7 cellular contexts compared by ENCODE assay signal in the genomic region with DNA sequence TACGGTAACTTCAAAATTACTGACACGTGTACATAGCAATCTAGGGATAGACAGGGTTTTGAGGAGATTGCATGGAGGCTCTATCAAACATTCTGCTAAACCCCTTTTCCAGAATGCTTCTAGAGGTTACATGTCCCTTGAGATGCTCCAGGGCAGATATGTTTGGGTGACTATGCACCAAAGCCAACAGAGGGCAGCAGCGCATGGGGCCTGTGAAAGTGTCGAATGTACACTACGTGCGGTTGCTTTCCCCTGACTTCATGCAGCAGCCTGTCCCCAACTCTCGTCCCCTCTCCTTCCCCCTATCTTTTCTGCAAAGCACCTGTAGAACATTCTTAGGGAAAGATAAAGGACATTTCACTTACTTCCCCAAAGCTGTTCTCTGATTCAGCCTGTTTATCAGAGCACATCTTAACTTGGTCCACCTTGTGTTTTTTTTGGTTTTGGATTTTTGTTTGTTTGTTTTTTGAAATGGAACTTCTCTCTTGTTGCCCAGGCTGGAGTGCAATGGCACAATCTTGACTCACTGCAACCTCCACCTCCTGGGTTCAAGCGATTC.
DNase-seq lines count a peak whose midpoint lies in the region; ATAC-seq and TF ChIP-seq lines count a peak whose summit lies in the region.

No MANE protein-coding gene starts in this region.

- H3K9me3 ChIP-seq in DND-41 (ENCODE audit: insufficient read depth, low read length, severe bottlenecking) (no peaks in the 10 kb centered on the region), HCT116 (ENCODE audit: control insufficient read depth in 1 of 2, insufficient read depth in 1 of 2, low read depth in 1 of 2, low read length in 2 of 2) (no peaks in the 10 kb centered on the region)

- no peak for TF ChIP-seq POLR2A in HCT116 (IDR thresholded peaks at IDR 0.05; ENCODE audit: borderline replicate concordance, extremely low read depth, insufficient read depth, insufficient read length)

- H3K36me3 ChIP-seq in DND-41 (ENCODE audit: insufficient read depth, low read length) (peaks cover 84% of the 10 kb centered on the region), HCT116 (ENCODE audit: control insufficient read depth in 1 of 2, insufficient read depth in 2 of 2, low read length in 2 of 2) (peaks cover 11 to 40% of the 10 kb centered on the region in 2 experiments)

- H3K4me3 ChIP-seq in DND-41 (ENCODE audit: low read depth in 1 of 2, low read length in 2 of 2) (no peak overlapping the region), HCT116 (replicated peaks in 1 of 2; ENCODE audit: low read depth in 1 of 2, low read length in 2 of 2) (no peak overlapping the region)

- no peak overlapping the region for H3K9ac ChIP-seq in DND-41 (ENCODE audit: low read depth, low read length)
- H3K9ac ChIP-seq in HCT116 (ENCODE audit: low read length), result no peak overlapping the region

- H3K4me1 ChIP-seq in DND-41 (ENCODE audit: insufficient read depth, low read length) (no peaks in the 10 kb centered on the region), HCT116 (ENCODE audit: control insufficient read depth in 1 of 2, insufficient read depth in 2 of 2, low read length in 2 of 2) (no peaks in the 10 kb centered on the region)

- peak; percentile 54 for TF ChIP-seq CTCF in DND-41 (IDR thresholded peaks at IDR 0.05; ENCODE audit: borderline replicate concordance, extremely low read depth, low read length, poor library complexity, severe bottlenecking)
- peak; percentile 38 to 58 (median 55); a peak in 4 of 6 replicates for TF ChIP-seq CTCF in HCT116 (IDR thresholded peaks at IDR 0.05 in 2 of 3, conservative IDR thresholded peaks at IDR 0.05 in 1 of 3; ENCODE audit: borderline replicate concordance in 1 of 3, insufficient read depth in 1 of 3, low read depth in 2 of 3, low read length in 2 of 3)
- TF ChIP-seq CTCF in WTC11 (IDR thresholded peaks at IDR 0.05), result no peak; the same call in 1 of the 2 replicates

- RAD21 ChIA-PET in HCT116 (lab: Charles Lee; ENCODE audit: low non-redundant PET in 1 of 2, low total read pairs in 2 of 2, uncharacterized antibody in 2 of 2, unreplicated experiment in 2 of 2), result no interaction called here

- H3K4me3 Mint-ChIP-seq in WTC11, result no peak overlapping the region
- H3K4me3 Mint-ChIP-seq in immature natural killer cell, result no peak overlapping the region

- peak; percentile 54 for TF ChIP-seq RAD21 in HCT116 (IDR thresholded peaks at IDR 0.05; ENCODE audit: low read depth)

- CTCF ChIA-PET in HCT116 (lab: Charles Lee) (no interaction called here), WTC11 (lab: Charles Lee) (interaction anchor here (3.2 kb wide), 1 partner anchor 44 kb away, joined by 10 read pairs; no protein-coding TSS in a partner anchor)

- peak; percentile 31 for DNase-seq in DND-41
- DNase-seq in HCT116 (ENCODE audit: low read depth, low spot score), result no peak
- peak; percentile 66 for DNase-seq in WTC11 (ENCODE audit: low spot score)
- peak in 2 of 3 donors; percentile 6 to 24 for DNase-seq in immature natural killer cell
- no peak for DNase-seq in NCI-H1048 (lab: John Stamatoyannopoulos, UW)

- H3K79me2 ChIP-seq in DND-41 (ENCODE audit: insufficient read depth, low read length) (peaks cover 3% of the 10 kb centered on the region; the same call in 1 of the 2 replicates), HCT116 (ENCODE audit: insufficient read depth, low read length) (peaks cover 30% of the 10 kb centered on the region; the same call in 1 of the 2 replicates)

- H3K27ac ChIP-seq in DND-41 (ENCODE audit: low read length) (no peak overlapping the region), HCT116 (ENCODE audit: low read depth, low read length) (no peak overlapping the region)

- H3K27ac Mint-ChIP-seq in WTC11 (no peak overlapping the region), immature natural killer cell (no peak overlapping the region)

- H3K9me3 Mint-ChIP-seq in WTC11 (no peaks in the 10 kb centered on the region), immature natural killer cell (no peaks in the 10 kb centered on the region)

- H3K27me3 Mint-ChIP-seq in WTC11 (ENCODE audit: low read depth) (no peaks in the 10 kb centered on the region), immature natural killer cell (ENCODE audit: low read depth in 3 of 3) (peaks cover 0 to 3% (median 2%) of the 10 kb centered on the region in 3 donors)

- intact Hi-C loops in HCT116 (cut with micrococcal nuclease), result loop anchor here (1.0 kb wide), 1 partner anchor 111 kb away; no protein-coding TSS in a partner anchor

- H2AFZ ChIP-seq in DND-41 (ENCODE audit: low read depth, low read length) (no peak overlapping the region), HCT116 (ENCODE audit: low read depth, low read length, poor library complexity, severe bottlenecking) (no peak overlapping the region)

- no peaks in the 10 kb centered on the region for H3K9me2 ChIP-seq in HCT116 (ENCODE audit: insufficient read depth)

- H3K4me1 Mint-ChIP-seq in WTC11 (no peaks in the 10 kb centered on the region), immature natural killer cell (no peaks in the 10 kb centered on the region)

- H4K20me1 ChIP-seq in DND-41 (ENCODE audit: insufficient read depth, low read length), result peaks cover 12% of the 10 kb centered on the region; the same call in 1 of the 2 replicates
- H4K20me1 ChIP-seq in HCT116 (ENCODE audit: insufficient read depth), result peaks cover 4% of the 10 kb centered on the region; the same call in 1 of the 2 replicates

- no TSS peak for BruUV-seq in HCT116 (replicated peaks; lab: Mats Ljungman, UMichigan)

- POLR2A ChIA-PET in HCT116 (lab: Charles Lee), result no interaction called here
- POLR2A ChIA-PET in WTC11 (lab: Charles Lee), result no interaction called here

- no peak overlapping the region for H3K4me2 ChIP-seq in DND-41 (ENCODE audit: insufficient read depth, low read length)
- H3K4me2 ChIP-seq in HCT116 (ENCODE audit: low read length), result no peak overlapping the region

- ATAC-seq in DND-41 (ENCODE audit: insufficient read depth, low read depth) (peak; percentile 72), HCT116 (peak; percentile 89), WTC11 (peak; percentile 90), GM21390 (IDR thresholded peaks at IDR 0.05; ENCODE audit: unreplicated experiment) (no peak), GM18498 (IDR thresholded peaks at IDR 0.05; ENCODE audit: unreplicated experiment) (no peak)

- H3K36me3 Mint-ChIP-seq in WTC11 (peaks cover 48% of the 10 kb centered on the region), immature natural killer cell (peaks cover 0 to 25% (median 3%) of the 10 kb centered on the region in 3 donors)

- H3K27me3 ChIP-seq in DND-41 (ENCODE audit: insufficient read depth, low read length, poor library complexity), result no peaks in the 10 kb centered on the region
- H3K27me3 ChIP-seq in HCT116 (ENCODE audit: insufficient read depth, low read length), result no peaks in the 10 kb centered on the region

TF ChIP-seq in HCT116, 20 proteins besides CTCF, POLR2A, EP300 and RAD21 (continues in another document):
- TF ChIP-seq ZNF274 (IDR thresholded peaks at IDR 0.05; ENCODE audit: low read depth, low read length) (no peak), ZFX (IDR thresholded peaks at IDR 0.05) (no peak), YY1 (IDR thresholded peaks at IDR 0.05; ENCODE audit: extremely low read depth, insufficient replicate concordance, low read depth, low read length) (no peak), TCF7L2 (IDR thresholded peaks at IDR 0.05; ENCODE audit: borderline replicate concordance, extremely low read depth, insufficient read depth, insufficient read length) (no peak), EZH2 (IDR thresholded peaks at IDR 0.05) (no peak), EGR1 (IDR thresholded peaks at IDR 0.05; ENCODE audit: low read depth) (no peak), ELF1 (IDR thresholded peaks at IDR 0.05; ENCODE audit: borderline replicate concordance, low read depth) (no peak), JUND (IDR thresholded peaks at IDR 0.05) (no peak), SIN3A (IDR thresholded peaks at IDR 0.05; ENCODE audit: low read depth) (no peak), CBX3 (IDR thresholded peaks at IDR 0.05; ENCODE audit: low read depth) (no peak), EZH2phosphoT487 (IDR thresholded peaks at IDR 0.05; ENCODE audit: borderline replicate concordance) (no peak)
- TF ChIP-seq, protein P1, sequence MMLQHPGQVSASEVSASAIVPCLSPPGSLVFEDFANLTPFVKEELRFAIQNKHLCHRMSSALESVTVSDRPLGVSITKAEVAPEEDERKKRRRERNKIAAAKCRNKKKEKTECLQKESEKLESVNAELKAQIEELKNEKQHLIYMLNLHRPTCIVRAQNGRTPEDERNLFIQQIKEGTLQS (IDR thresholded peaks at IDR 0.05), result no peak
- TF ChIP-seq, protein P2, sequence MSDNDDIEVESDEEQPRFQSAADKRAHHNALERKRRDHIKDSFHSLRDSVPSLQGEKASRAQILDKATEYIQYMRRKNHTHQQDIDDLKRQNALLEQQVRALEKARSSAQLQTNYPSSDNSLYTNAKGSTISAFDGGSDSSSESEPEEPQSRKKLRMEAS (IDR thresholded peaks at IDR 0.05), result no peak

TF ChIP-seq in WTC11, 78 proteins besides CTCF, POLR2A, EP300 and RAD21 (continues in another document):
- TF ChIP-seq, protein P3, sequence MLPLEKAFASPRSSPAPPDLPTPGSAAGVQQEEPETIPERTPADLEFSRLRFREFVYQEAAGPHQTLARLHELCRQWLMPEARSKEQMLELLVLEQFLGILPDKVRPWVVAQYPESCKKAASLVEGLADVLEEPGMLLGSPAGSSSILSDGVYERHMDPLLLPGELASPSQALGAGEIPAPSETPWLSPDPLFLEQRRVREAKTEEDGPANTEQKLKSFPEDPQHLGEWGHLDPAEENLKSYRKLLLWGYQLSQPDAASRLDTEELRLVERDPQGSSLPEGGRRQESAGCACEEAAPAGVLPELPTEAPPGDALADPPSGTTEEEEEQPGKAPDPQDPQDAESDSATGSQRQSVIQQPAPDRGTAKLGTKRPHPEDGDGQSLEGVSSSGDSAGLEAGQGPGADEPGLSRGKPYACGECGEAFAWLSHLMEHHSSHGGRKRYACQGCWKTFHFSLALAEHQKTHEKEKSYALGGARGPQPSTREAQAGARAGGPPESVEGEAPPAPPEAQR (CRISPR knock-in tag; IDR thresholded peaks at IDR 0.05), result no peak
- TF ChIP-seq ZNF138 (CRISPR knock-in tag; conservative IDR thresholded peaks at IDR 0.05) (no peak), KAT7 (CRISPR knock-in tag; IDR thresholded peaks at IDR 0.05; ENCODE audit: borderline replicate concordance) (no peak), CBFB (CRISPR knock-in tag; IDR thresholded peaks at IDR 0.05; ENCODE audit: low read depth) (no peak)
- TF ChIP-seq, protein P4, sequence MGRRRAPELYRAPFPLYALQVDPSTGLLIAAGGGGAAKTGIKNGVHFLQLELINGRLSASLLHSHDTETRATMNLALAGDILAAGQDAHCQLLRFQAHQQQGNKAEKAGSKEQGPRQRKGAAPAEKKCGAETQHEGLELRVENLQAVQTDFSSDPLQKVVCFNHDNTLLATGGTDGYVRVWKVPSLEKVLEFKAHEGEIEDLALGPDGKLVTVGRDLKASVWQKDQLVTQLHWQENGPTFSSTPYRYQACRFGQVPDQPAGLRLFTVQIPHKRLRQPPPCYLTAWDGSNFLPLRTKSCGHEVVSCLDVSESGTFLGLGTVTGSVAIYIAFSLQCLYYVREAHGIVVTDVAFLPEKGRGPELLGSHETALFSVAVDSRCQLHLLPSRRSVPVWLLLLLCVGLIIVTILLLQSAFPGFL (CRISPR knock-in tag; IDR thresholded peaks at IDR 0.05; ENCODE audit: borderline replicate concordance), result no peak

Comparison
In these comparisons a context has a peak if more than half of its experiments do, and no peak if none do; other contexts are left out.
1. ATAC-seq: peak in DND-41 (single experiment), HCT116 (single experiment) and WTC11 (single experiment); none in GM21390 (single experiment) and GM18498 (single experiment).
2. DNase-seq: peak in DND-41 (single experiment), WTC11 (single experiment) and immature natural killer cell (2 of 3); none in HCT116 (single experiment) and NCI-H1048 (single experiment).